ENCODE assay signal across 8 cellular contexts in the genomic region with DNA sequence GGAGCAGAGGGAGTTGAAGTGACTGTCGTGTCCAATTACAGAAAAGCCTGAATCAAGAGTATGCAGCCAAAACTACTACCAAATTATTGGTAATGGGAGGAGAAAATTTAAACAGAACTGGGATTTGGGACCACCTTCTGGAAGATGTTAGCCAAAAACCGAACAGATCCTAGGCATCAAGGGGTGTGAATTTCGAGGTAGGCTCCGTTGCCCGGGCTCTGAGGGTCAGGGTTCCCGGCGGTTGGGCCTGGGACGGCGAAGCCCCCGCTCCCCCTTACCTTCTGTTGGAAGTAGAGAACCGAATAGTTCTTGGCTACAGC. TPM values are rescaled to one million over a fixed set of nuclear protein-coding genes. Genes with fewer than 3 reads are reported as not detected.
A peak's percentile ranks its signal among the peaks of the same experiment; 100 is the strongest.
DNase-seq lines count a peak whose midpoint lies in the region; ATAC-seq lines count a peak whose summit lies in the region.

No MANE protein-coding gene starts in this region.

- H3K27ac Mint-ChIP-seq in activated T-cell treated with anti-CD3 and anti-CD28 coated beads, Interleukin-2, amount 50 U/mL, for 24 hours, result peak overlapping the region; percentile 99
- peak overlapping the region; percentile 98 for H3K27ac Mint-ChIP-seq in T-cell
- peak overlapping the region; percentile 94 for H3K27ac Mint-ChIP-seq in stimulated activated effector memory CD8-positive, alpha-beta T cell treated with anti-CD3 and anti-CD28 coated beads, Interleukin-12 subunit alpha, Interleukin-12 subunit beta, amount 100 ng/mL, for 72 hours

- H3K9me3 Mint-ChIP-seq in activated T-cell treated with anti-CD3 and anti-CD28 coated beads, Interleukin-2, amount 50 U/mL, for 24 hours, result no peaks in the 10 kb centered on the region
- no peaks in the 10 kb centered on the region for H3K9me3 Mint-ChIP-seq in T-cell
- H3K9me3 Mint-ChIP-seq in stimulated activated effector memory CD8-positive, alpha-beta T cell treated with anti-CD3 and anti-CD28 coated beads, Interleukin-12 subunit alpha, Interleukin-12 subunit beta, amount 100 ng/mL, for 72 hours, result no peaks in the 10 kb centered on the region

- no peak for ATAC-seq in T-cell (replicated peaks in 1 of 4)
- ATAC-seq in left ventricle myocardium superior, result peak; percentile 10
- no peak for ATAC-seq in stimulated activated effector memory CD8-positive, alpha-beta T cell treated with anti-CD3 and anti-CD28 coated beads, Interleukin-12 subunit alpha, Interleukin-12 subunit beta, amount 100 ng/mL, for 72 hours
- no peak for ATAC-seq in GM21786 (IDR thresholded peaks at IDR 0.05; ENCODE audit: unreplicated experiment)

- peaks cover 71% of the 10 kb centered on the region for H3K4me1 Mint-ChIP-seq in activated T-cell treated with anti-CD3 and anti-CD28 coated beads, Interleukin-2, amount 50 U/mL, for 24 hours (ENCODE audit: low read depth)
- H3K4me1 Mint-ChIP-seq in T-cell, result peaks cover 47 to 54% (median 48%) of the 10 kb centered on the region in 3 donors
- H3K4me1 Mint-ChIP-seq in stimulated activated effector memory CD8-positive, alpha-beta T cell treated with anti-CD3 and anti-CD28 coated beads, Interleukin-12 subunit alpha, Interleukin-12 subunit beta, amount 100 ng/mL, for 72 hours, result peaks cover 50% of the 10 kb centered on the region

- no peaks in the 10 kb centered on the region for H3K27me3 Mint-ChIP-seq in activated T-cell treated with anti-CD3 and anti-CD28 coated beads, Interleukin-2, amount 50 U/mL, for 24 hours
- no peaks in the 10 kb centered on the region for H3K27me3 Mint-ChIP-seq in T-cell

- CTCF ChIA-PET in T-cell (lab: Charles Lee), result interaction anchor here (0.6 to 4.3 kb wide), 12 partner anchors 13 to 393 kb away, joined by 3 to 42 read pairs (median 4); a partner anchor contains a TSS

- H3K36me3 Mint-ChIP-seq in activated T-cell treated with anti-CD3 and anti-CD28 coated beads, Interleukin-2, amount 50 U/mL, for 24 hours (ENCODE audit: low read depth), result peaks cover 27% of the 10 kb centered on the region
- H3K36me3 Mint-ChIP-seq in T-cell, result peaks cover 3% of the 10 kb centered on the region
- peaks cover 15% of the 10 kb centered on the region for H3K36me3 Mint-ChIP-seq in stimulated activated effector memory CD8-positive, alpha-beta T cell treated with anti-CD3 and anti-CD28 coated beads, Interleukin-12 subunit alpha, Interleukin-12 subunit beta, amount 100 ng/mL, for 72 hours

- POLR2A ChIA-PET in T-cell (lab: Charles Lee), result interaction anchor here (0.5 to 3.2 kb wide), 14 partner anchors 8 to 386 kb away, joined by 3 to 39 read pairs (median 4); a partner anchor contains a TSS

- DNase-seq in activated T-cell treated with anti-CD3 and anti-CD28 coated beads, Interleukin-2, amount 50 U/mL, for 24 hours, result no peak
- no peak for DNase-seq in activated T-cell treated with anti-CD3 and anti-CD28 coated beads for 4 hours
- DNase-seq in T-cell, result no peak
- DNase-seq in left ventricle myocardium superior, result no peak
- no peak for DNase-seq in stimulated activated effector memory CD8-positive, alpha-beta T cell treated with anti-CD3 and anti-CD28 coated beads, Interleukin-12 subunit alpha, Interleukin-12 subunit beta, amount 100 ng/mL, for 72 hours (ENCODE audit: low spot score in 2 of 2)
- DNase-seq in HuH-7 (ENCODE audit: low spot score), result no peak
- no peak for DNase-seq in activated gamma-delta T cell treated with Interleukin-2 at 50 U/mL for 16 hours

- intact Hi-C loops in left ventricle myocardium superior (cut with micrococcal nuclease), result loop anchor here (5.0 kb wide), 1 partner anchor 257 kb away; a partner anchor contains a TSS

- peak overlapping the region; percentile 96 for H3K4me3 Mint-ChIP-seq in activated T-cell treated with anti-CD3 and anti-CD28 coated beads, Interleukin-2, amount 50 U/mL, for 24 hours
- H3K4me3 Mint-ChIP-seq in T-cell, result peak overlapping the region; percentile 88 to 99 (median 97)
- peak overlapping the region; percentile 89 for H3K4me3 Mint-ChIP-seq in stimulated activated effector memory CD8-positive, alpha-beta T cell treated with anti-CD3 and anti-CD28 coated beads, Interleukin-12 subunit alpha, Interleukin-12 subunit beta, amount 100 ng/mL, for 72 hours

RNA-seq across cellular contexts. Expression of a gene that starts 0.3 kb away (rescaled TPM):
- total RNA-seq in T-cell (10 to 100 TPM; 18.1 to 22.7 (median 20.2) TPM), left ventricle myocardium superior (41.1 TPM)

RNA-seq across cellular contexts. Expression of a gene that starts 1.6 kb away (rescaled TPM):
- total RNA-seq in T-cell (1 to 10 TPM in 3 of 5 donors, under 1 TPM in 2; 0.55 to 1.9 (median 1.3) TPM), left ventricle myocardium superior (0.52 TPM)
